13 cellular contexts compared by ENCODE assay signal in genomic region chr2:172281648-172282576, GRCh38.
DNase-seq lines count a peak whose midpoint lies in the region; ATAC-seq and TF ChIP-seq lines count a peak whose summit lies in the region.
"Had no signal": no experiment of that assay in that cellular context is flagged by ENCODE, and none has a peak within 500 bp of the region (broad histone marks: within the 10 kb centered on the region; RNA-seq: fewer than 3 reads in every experiment).

No MANE protein-coding gene starts in this region.

- H3K27me3 ChIP-seq in HL-60 (ENCODE audit: insufficient read depth, poor library complexity, severe bottlenecking) (no peaks in the 10 kb centered on the region), skeletal muscle satellite cell (ENCODE audit: control insufficient read depth, insufficient read depth, low read length) (no peaks in the 10 kb centered on the region)
- H3K27me3 ChIP-seq: sigmoid colon had no signal

- H3K4me3 ChIP-seq in HL-60 (replicated peaks; ENCODE audit: insufficient read depth, low read length), result no peak overlapping the region
- H3K4me3 ChIP-seq in fibroblast of the aortic adventitia (ENCODE audit: low read depth, low read length), result no peak overlapping the region
- H3K4me3 ChIP-seq in skeletal muscle satellite cell (ENCODE audit: low read length), result no peak overlapping the region
- H3K4me3 ChIP-seq: sigmoid colon had no signal

- TF ChIP-seq CTCF in HL-60 (IDR thresholded peaks at IDR 0.05; ENCODE audit: insufficient read depth, low read length), result no peak
- TF ChIP-seq CTCF in fibroblast of the aortic adventitia (IDR thresholded peaks at IDR 0.05; ENCODE audit: insufficient read depth, low read length), result no peak

- H3K9ac ChIP-seq in skeletal muscle satellite cell (ENCODE audit: low read depth, low read length), result peak overlapping the region; percentile 53

- no peaks in the 10 kb centered on the region for H3K36me3 ChIP-seq in skeletal muscle satellite cell (ENCODE audit: insufficient read depth, low read length)
- H3K36me3 ChIP-seq: sigmoid colon had no signal

- H3K4me2 ChIP-seq in skeletal muscle satellite cell (ENCODE audit: low read length), result no peak overlapping the region

- DNase-seq in HL-60 (ENCODE audit: low read depth in 1 of 2, low spot score in 1 of 2), result no peak
- peak; percentile 58 for DNase-seq in fibroblast of the aortic adventitia (ENCODE audit: low read depth)
- DNase-seq: activated CD8-positive, alpha-beta memory T cell treated with anti-CD3 and anti-CD28 coated beads for 24 hours; activated naive CD4-positive, alpha-beta T cell treated with Interleukin-2 at 50 U/mL for 16 hours; naive thymus-derived CD4-positive, alpha-beta T cell; NCI-H187; SHP77; sigmoid colon had no signal

- peak overlapping the region; percentile 73 for H3K27ac ChIP-seq in HL-60 (replicated peaks)
- H3K27ac ChIP-seq: sigmoid colon had no signal

- peak; percentile 46 for ATAC-seq in SK-N-SH treated with all-trans-retinoic acid at 6 μM for 48 hours
- no peak for ATAC-seq in GM21786 (IDR thresholded peaks at IDR 0.05; ENCODE audit: unreplicated experiment)
- no peak for ATAC-seq in HG02884 (IDR thresholded peaks at IDR 0.05; ENCODE audit: unreplicated experiment)
- no peak for ATAC-seq in GM19351 (IDR thresholded peaks at IDR 0.05; ENCODE audit: unreplicated experiment)

- H3K9me3 ChIP-seq in skeletal muscle satellite cell (replicated peaks; ENCODE audit: low read length), result no peaks in the 10 kb centered on the region
- H3K9me3 ChIP-seq: sigmoid colon had no signal

- peaks cover 40% of the 10 kb centered on the region for H3K4me1 ChIP-seq in skeletal muscle satellite cell (ENCODE audit: control insufficient read depth, insufficient read depth, low read length)

TF ChIP-seq in SK-N-SH treated with all-trans-retinoic acid at 6 μM for 48 hours, 23 proteins besides CTCF, POLR2A, EP300 and RAD21:
- TF ChIP-seq POU6F1 (CRISPR knock-in tag; IDR thresholded peaks at IDR 0.05; ENCODE audit: borderline replicate concordance, low read depth) (no peak), ZFP3 (CRISPR knock-in tag; IDR thresholded peaks at IDR 0.05) (no peak), RARB (CRISPR knock-in tag; IDR thresholded peaks at IDR 0.05) (no peak), TSHZ2 (CRISPR knock-in tag; IDR thresholded peaks at IDR 0.05) (no peak), TOX (CRISPR knock-in tag; IDR thresholded peaks at IDR 0.05; ENCODE audit: borderline replicate concordance) (no peak), ESRRG (CRISPR knock-in tag; IDR thresholded peaks at IDR 0.05) (no peak), PATZ1 (CRISPR knock-in tag; IDR thresholded peaks at IDR 0.05; ENCODE audit: borderline replicate concordance) (no peak), OSR1 (CRISPR knock-in tag; IDR thresholded peaks at IDR 0.05) (no peak)
TF ChIP-seq in SK-N-SH treated with all-trans-retinoic acid at 6 μM for 48 hours: peak in this region for 0.
